In the genomic region with DNA sequence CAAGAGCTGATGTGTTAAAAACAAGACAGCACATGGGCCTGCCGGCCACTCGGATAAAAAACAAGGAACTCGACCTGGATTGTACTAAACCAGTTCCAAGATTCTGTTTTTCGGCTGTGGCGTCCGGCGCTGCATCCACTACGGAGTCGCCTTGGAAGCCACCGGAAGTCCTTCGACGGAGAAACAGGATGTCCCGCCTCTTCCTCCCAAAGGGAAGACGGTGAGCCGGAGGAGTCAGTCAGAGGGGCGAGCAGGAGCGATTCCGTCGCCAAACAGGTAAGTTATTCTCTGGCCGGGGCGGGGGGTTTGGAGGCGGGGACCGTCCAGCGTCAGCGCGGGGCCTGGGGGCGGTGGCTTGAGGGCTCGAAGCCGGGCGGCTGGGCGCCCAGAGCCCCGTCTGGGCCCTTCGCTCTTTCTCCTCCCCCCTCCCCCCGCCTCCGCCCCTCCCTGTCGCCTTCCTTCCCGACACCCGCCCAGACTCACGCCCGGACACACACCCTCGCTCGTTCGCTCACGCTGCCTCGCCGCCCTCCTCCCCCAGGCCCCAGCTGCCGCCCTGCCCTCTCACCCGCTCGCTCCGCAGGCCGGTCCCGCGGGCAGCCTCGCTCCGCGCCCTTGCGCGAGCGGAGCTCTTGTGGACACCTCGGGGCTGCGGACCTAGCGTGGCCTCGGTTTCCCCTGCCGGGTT, we compare ENCODE assay signal across 8 cellular contexts. TPM values are rescaled to one million over a fixed set of nuclear protein-coding genes. Genes with fewer than 3 reads are reported as not detected.
A peak's percentile ranks its signal among the peaks of the same experiment; 100 is the strongest.
DNase-seq lines count a peak whose midpoint lies in the region; ATAC-seq and TF ChIP-seq lines count a peak whose summit lies in the region.

A gene with protein sequence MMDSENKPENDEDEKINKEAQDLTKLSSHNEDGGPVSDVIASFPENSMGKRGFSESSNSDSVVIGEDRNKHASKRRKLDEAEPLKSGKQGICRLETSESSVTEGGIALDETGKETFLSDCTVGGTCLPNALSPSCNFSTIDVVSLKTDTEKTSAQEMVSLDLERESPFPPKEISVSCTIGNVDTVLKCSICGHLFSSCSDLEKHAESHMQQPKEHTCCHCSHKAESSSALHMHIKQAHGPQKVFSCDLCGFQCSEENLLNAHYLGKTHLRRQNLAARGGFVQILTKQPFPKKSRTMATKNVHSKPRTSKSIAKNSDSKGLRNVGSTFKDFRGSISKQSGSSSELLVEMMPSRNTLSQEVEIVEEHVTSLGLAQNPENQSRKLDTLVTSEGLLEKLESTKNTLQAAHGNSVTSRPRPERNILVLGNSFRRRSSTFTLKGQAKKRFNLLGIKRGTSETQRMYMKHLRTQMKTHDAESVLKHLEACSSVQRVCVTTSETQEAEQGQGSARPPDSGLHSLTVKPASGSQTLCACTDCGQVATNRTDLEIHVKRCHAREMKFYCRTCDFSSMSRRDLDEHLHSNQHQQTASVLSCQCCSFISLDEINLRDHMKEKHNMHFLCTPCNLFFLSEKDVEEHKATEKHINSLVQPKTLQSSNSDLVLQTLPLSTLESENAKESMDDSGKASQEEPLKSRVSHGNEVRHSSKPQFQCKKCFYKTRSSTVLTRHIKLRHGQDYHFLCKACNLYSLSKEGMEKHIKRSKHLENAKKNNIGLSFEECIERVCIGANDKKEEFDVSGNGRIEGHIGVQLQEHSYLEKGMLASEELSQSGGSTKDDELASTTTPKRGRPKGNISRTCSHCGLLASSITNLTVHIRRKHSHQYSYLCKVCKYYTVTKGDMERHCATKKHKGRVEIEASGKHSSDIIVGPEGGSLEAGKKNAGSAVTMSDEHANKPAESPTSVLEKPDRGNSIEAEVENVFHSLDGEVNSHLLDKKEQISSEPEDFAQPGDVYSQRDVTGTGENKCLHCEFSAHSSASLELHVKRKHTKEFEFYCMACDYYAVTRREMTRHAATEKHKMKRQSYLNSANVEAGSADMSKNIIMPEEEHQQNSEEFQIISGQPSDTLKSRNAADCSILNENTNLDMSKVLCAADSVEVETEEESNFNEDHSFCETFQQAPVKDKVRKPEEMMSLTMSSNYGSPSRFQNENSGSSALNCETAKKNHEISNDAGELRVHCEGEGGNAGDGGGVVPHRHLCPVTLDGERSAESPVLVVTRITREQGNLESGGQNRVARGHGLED (N-terminal part only) (plus strand): TSS at position 209 of the 688 bp plus-strand sequence. CDS start 33,150 bp downstream, outside the sequence.

- peak within 1 kb of the TSS; percentile 93 to 100 (median 98) for H3K27ac ChIP-seq in BLaER1 treated with 17β-estradiol and CSF1 and Interleukin-3, amounts not matched to agents 10 nM and 100 nM
- peak within 1 kb of the TSS; percentile 98 to 100 for H3K27ac ChIP-seq in coronary artery

- peak within 1 kb of the TSS; percentile 67 to 94 (median 88) for H3K4me3 ChIP-seq in BLaER1 treated with 17β-estradiol and CSF1 and Interleukin-3, amounts not matched to agents 10 nM and 100 nM
- peak within 1 kb of the TSS; percentile 99 for H3K4me3 ChIP-seq in coronary artery

- H3K4me3 Mint-ChIP-seq in activated CD4-positive, alpha-beta T cell treated with anti-CD3 and anti-CD28 coated beads, Interleukin-2, amount 10 ng/mL, durations not matched to agents 24 days and 14 days: peak within 1 kb of the TSS; percentile 97

- ATAC-seq in GM19351 (IDR thresholded peaks at IDR 0.05; ENCODE audit: unreplicated experiment): peak; percentile 63
- peak; percentile 59 for ATAC-seq in HG03520 (IDR thresholded peaks at IDR 0.05; ENCODE audit: unreplicated experiment)
- ATAC-seq in left lobe of liver: peak; percentile 91

- TF ChIP-seq CTCF in coronary artery (IDR thresholded peaks at IDR 0.05): no peak

- peak within 1 kb of the TSS; percentile 91 to 100 (median 97) for H3K4me2 ChIP-seq in BLaER1 treated with 17β-estradiol and CSF1 and Interleukin-3, amounts not matched to agents 10 nM and 100 nM

- H3K27me3 ChIP-seq in BLaER1 treated with 17β-estradiol and CSF1 and Interleukin-3, amounts not matched to agents 10 nM and 100 nM: no peaks in the 10 kb centered on the region

- intact Hi-C loops in activated CD4-positive, alpha-beta T cell treated with anti-CD3 and anti-CD28 coated beads, Interleukin-2, amount 10 ng/mL, durations not matched to agents 24 days and 14 days (cut with micrococcal nuclease): loop anchor here (1.0 to 10.0 kb wide), 8 partner anchors 33 to 611 kb away; partner anchors contain the start of genes CYB5A, PTGR3 and TIMM21

- H3K36me3 ChIP-seq in BLaER1 treated with 17β-estradiol and CSF1 and Interleukin-3, amounts not matched to agents 10 nM and 100 nM: peaks cover 13 to 35% (median 21%) of the 10 kb centered on the region in 11 experiments; a peak in 19 of 22 replicates

- no peaks in the 10 kb centered on the region for H3K27me3 Mint-ChIP-seq in activated CD4-positive, alpha-beta T cell treated with anti-CD3 and anti-CD28 coated beads, Interleukin-2, amount 10 ng/mL, durations not matched to agents 24 days and 14 days

- no peaks in the 10 kb centered on the region for H3K9me3 ChIP-seq in BLaER1 treated with 17β-estradiol and CSF1 and Interleukin-3, amounts not matched to agents 10 nM and 100 nM (replicated peaks in 1 of 11)

- H3K9me3 Mint-ChIP-seq in activated CD4-positive, alpha-beta T cell treated with anti-CD3 and anti-CD28 coated beads, Interleukin-2, amount 10 ng/mL, durations not matched to agents 24 days and 14 days: no peaks in the 10 kb centered on the region

- peaks cover 2 to 47% (median 40%) of the 10 kb centered on the region in 11 experiments; a peak in 19 of 22 replicates for H4K20me1 ChIP-seq in BLaER1 treated with 17β-estradiol and CSF1 and Interleukin-3, amounts not matched to agents 10 nM and 100 nM

- peaks cover 35% of the 10 kb centered on the region for H3K4me1 Mint-ChIP-seq in activated CD4-positive, alpha-beta T cell treated with anti-CD3 and anti-CD28 coated beads, Interleukin-2, amount 10 ng/mL, durations not matched to agents 24 days and 14 days

- H3K4me1 ChIP-seq in BLaER1 treated with 17β-estradiol and CSF1 and Interleukin-3, amounts not matched to agents 10 nM and 100 nM: peaks cover 35 to 55% (median 38%) of the 10 kb centered on the region in 10 experiments

- H3K27ac Mint-ChIP-seq in activated CD4-positive, alpha-beta T cell treated with anti-CD3 and anti-CD28 coated beads, Interleukin-2, amount 10 ng/mL, durations not matched to agents 24 days and 14 days: peak within 1 kb of the TSS; percentile 99

- peak within 1 kb of the TSS; percentile 89 to 99 (median 99) for H3K9ac ChIP-seq in BLaER1 treated with 17β-estradiol and CSF1 and Interleukin-3, amounts not matched to agents 10 nM and 100 nM

- H3K36me3 Mint-ChIP-seq in activated CD4-positive, alpha-beta T cell treated with anti-CD3 and anti-CD28 coated beads, Interleukin-2, amount 10 ng/mL, durations not matched to agents 24 days and 14 days (ENCODE audit: low read depth): peaks cover 36% of the 10 kb centered on the region

- DNase-seq in NCI-H526 treated with DMSO at 0.1 percent for 48 hours (lab: John Stamatoyannopoulos, UW) (peak; percentile 65), coronary artery (ENCODE audit: low spot score) (peak; percentile 95), left lobe of liver (ENCODE audit: low spot score) (peak; percentile 92)
- DNase-seq in activated CD4-positive, alpha-beta T cell treated with anti-CD3 and anti-CD28 coated beads, Interleukin-2, amount 10 ng/mL, durations not matched to agents 24 days and 14 days: peak; percentile 97
- peak; percentile 73 to 84 for DNase-seq in stimulated activated CD4-positive, alpha-beta T cell treated with anti-CD3 and anti-CD28 coated beads, Interleukin-2, amount 100 ng/mL, for 48 hours

RNA-seq across cellular contexts. Expression of the gene that starts here (rescaled TPM):
- 17.8 and 18.1 TPM in 2 replicates for total RNA-seq in activated CD4-positive, alpha-beta T cell treated with anti-CD3 and anti-CD28 coated beads, Interleukin-2, amount 10 ng/mL, durations not matched to agents 24 days and 14 days
- total RNA-seq in left lobe of liver: 4.9 TPM

Comparison
In these comparisons a context has a peak if more than half of its experiments do, and no peak if none do; other contexts are left out.
1. Peak in every context shown above with its lines: DNase-seq, ATAC-seq, H3K4me3 ChIP-seq and H3K27ac ChIP-seq.